In genomic region chr7:48337012-48337621, GRCh38 we compare ENCODE assay signal across 9 cellular contexts.
DNase-seq lines count a peak whose midpoint lies in the region; ATAC-seq and FAIRE-seq lines count a peak whose summit lies in the region.
"Had no signal": no experiment of that assay in that cellular context is flagged by ENCODE, and none has a peak within 500 bp of the region (broad histone marks: within the 10 kb centered on the region; RNA-seq: fewer than 3 reads in every experiment).

No MANE protein-coding gene starts in this region.

- no peaks in the 10 kb centered on the region for H3K9me3 Mint-ChIP-seq in activated T-cell treated with anti-CD3 and anti-CD28 coated beads, Interleukin-2, amount 50 U/mL, for 24 hours
- no peaks in the 10 kb centered on the region for H3K9me3 Mint-ChIP-seq in natural killer cell treated with Interleukin-12 subunit alpha and Interleukin-12 subunit beta and Interleukin-15 and Interleukin-18, amount 100 ng/mL, for 72 hours
- H3K9me3 Mint-ChIP-seq in activated T-cell treated with anti-CD3 and anti-CD28 coated beads, Interleukin-2, amount 50 U/mL, for 4 hours, result no peaks in the 10 kb centered on the region

- DNase-seq in EH (ENCODE audit: low read depth), result peak; percentile 10
- peak; percentile 12 for DNase-seq in Jurkat, Clone E6-1 (ENCODE audit: low read depth, low spot score)
- DNase-seq in astrocyte of the hippocampus (ENCODE audit: low read depth, low spot score), result peak; percentile 49
- DNase-seq in myocyte (ENCODE audit: low read depth), result peak; percentile 68
- DNase-seq in GM19239 (ENCODE audit: insufficient read length, low spot score), result no peak
- no peak for DNase-seq in activated T-cell treated with anti-CD3 and anti-CD28 coated beads, Interleukin-2, amount 50 U/mL, for 24 hours
- DNase-seq in natural killer cell treated with Interleukin-12 subunit alpha and Interleukin-12 subunit beta and Interleukin-15 and Interleukin-18, amount 100 ng/mL, for 72 hours (ENCODE audit: low spot score), result no peak
- no peak for DNase-seq in activated T-cell treated with anti-CD3 and anti-CD28 coated beads, Interleukin-2, amount 50 U/mL, for 4 hours

- no peak for ATAC-seq in natural killer cell treated with Interleukin-12 subunit alpha and Interleukin-12 subunit beta and Interleukin-15 and Interleukin-18, amount 100 ng/mL, for 72 hours
- no peak for ATAC-seq in activated T-cell treated with anti-CD3 and anti-CD28 coated beads, Interleukin-2, amount 50 U/mL, for 4 hours

- H3K27ac Mint-ChIP-seq in activated T-cell treated with anti-CD3 and anti-CD28 coated beads, Interleukin-2, amount 50 U/mL, for 24 hours, result no peak overlapping the region
- no peak overlapping the region for H3K27ac Mint-ChIP-seq in natural killer cell treated with Interleukin-12 subunit alpha and Interleukin-12 subunit beta and Interleukin-15 and Interleukin-18, amount 100 ng/mL, for 72 hours

- no peaks in the 10 kb centered on the region for H3K36me3 Mint-ChIP-seq in activated T-cell treated with anti-CD3 and anti-CD28 coated beads, Interleukin-2, amount 50 U/mL, for 24 hours (ENCODE audit: low read depth)
- H3K36me3 Mint-ChIP-seq in natural killer cell treated with Interleukin-12 subunit alpha and Interleukin-12 subunit beta and Interleukin-15 and Interleukin-18, amount 100 ng/mL, for 72 hours, result no peaks in the 10 kb centered on the region
- H3K36me3 Mint-ChIP-seq in activated T-cell treated with anti-CD3 and anti-CD28 coated beads, Interleukin-2, amount 50 U/mL, for 4 hours (ENCODE audit: insufficient read depth), result no peaks in the 10 kb centered on the region
- H3K36me3 Mint-ChIP-seq: IgD-negative memory B cell had no signal

- H3K4me3 ChIP-seq in Jurkat, Clone E6-1 (ENCODE audit: low read length), result no peak overlapping the region

- FAIRE-seq in GM19239 (lab: Jason Lieb, UNC), result no peak

- H3K4me1 Mint-ChIP-seq in activated T-cell treated with anti-CD3 and anti-CD28 coated beads, Interleukin-2, amount 50 U/mL, for 24 hours (ENCODE audit: low read depth), result no peaks in the 10 kb centered on the region
- no peaks in the 10 kb centered on the region for H3K4me1 Mint-ChIP-seq in natural killer cell treated with Interleukin-12 subunit alpha and Interleukin-12 subunit beta and Interleukin-15 and Interleukin-18, amount 100 ng/mL, for 72 hours (ENCODE audit: low read depth in 2 of 2)
- H3K4me1 Mint-ChIP-seq in activated T-cell treated with anti-CD3 and anti-CD28 coated beads, Interleukin-2, amount 50 U/mL, for 4 hours (ENCODE audit: low read depth), result no peaks in the 10 kb centered on the region
- H3K4me1 Mint-ChIP-seq: IgD-negative memory B cell had no signal

- no peak overlapping the region for H3K4me3 Mint-ChIP-seq in activated T-cell treated with anti-CD3 and anti-CD28 coated beads, Interleukin-2, amount 50 U/mL, for 24 hours
- H3K4me3 Mint-ChIP-seq in natural killer cell treated with Interleukin-12 subunit alpha and Interleukin-12 subunit beta and Interleukin-15 and Interleukin-18, amount 100 ng/mL, for 72 hours, result no peak overlapping the region
- H3K4me3 Mint-ChIP-seq in activated T-cell treated with anti-CD3 and anti-CD28 coated beads, Interleukin-2, amount 50 U/mL, for 4 hours, result no peak overlapping the region

- no peaks in the 10 kb centered on the region for H3K27me3 Mint-ChIP-seq in activated T-cell treated with anti-CD3 and anti-CD28 coated beads, Interleukin-2, amount 50 U/mL, for 24 hours
- peaks cover 2 to 10% of the 10 kb centered on the region in 2 donors for H3K27me3 Mint-ChIP-seq in natural killer cell treated with Interleukin-12 subunit alpha and Interleukin-12 subunit beta and Interleukin-15 and Interleukin-18, amount 100 ng/mL, for 72 hours
- peaks cover 4% of the 10 kb centered on the region for H3K27me3 Mint-ChIP-seq in activated T-cell treated with anti-CD3 and anti-CD28 coated beads, Interleukin-2, amount 50 U/mL, for 4 hours (ENCODE audit: low read depth)

Comparison
In these comparisons a context has a peak if more than half of its experiments do, and no peak if none do; other contexts are left out.
1. DNase-seq: peak in EH (single experiment), Jurkat, Clone E6-1 (single experiment), astrocyte of the hippocampus (single experiment) and myocyte (single experiment); none in GM19239 (single experiment), activated T-cell treated with anti-CD3 and anti-CD28 coated beads, Interleukin-2, amount 50 U/mL, for 24 hours (single experiment), natural killer cell treated with Interleukin-12 subunit alpha and Interleukin-12 subunit beta and Interleukin-15 and Interleukin-18, amount 100 ng/mL, for 72 hours (single experiment) and activated T-cell treated with anti-CD3 and anti-CD28 coated beads, Interleukin-2, amount 50 U/mL, for 4 hours (single experiment).